In the genomic region with DNA sequence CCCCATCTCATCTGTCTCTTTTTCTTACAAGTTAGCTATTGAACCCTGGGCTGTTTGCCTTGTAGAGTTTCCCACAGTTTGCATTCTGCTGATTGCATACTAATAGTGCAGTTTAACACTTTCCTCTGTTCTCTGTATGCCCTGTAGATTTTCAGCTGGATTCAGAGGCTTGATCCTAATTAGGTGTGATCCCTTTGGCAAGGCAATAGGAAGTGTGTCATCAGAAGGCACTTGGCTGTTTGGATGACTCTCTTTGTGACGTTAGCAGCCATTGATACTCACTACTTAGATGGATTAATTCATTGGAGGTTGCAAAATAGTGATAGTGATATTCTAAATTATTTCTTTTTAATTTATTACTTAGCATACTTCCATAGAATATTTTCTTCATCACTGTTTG, we compare ENCODE assay signal across 1 cellular context.
TF ChIP-seq lines count a peak whose summit lies in the region.

No MANE protein-coding gene starts in this region.

TF ChIP-seq in GM23338, 12 proteins besides CTCF, POLR2A, EP300 and RAD21 (continued from another document):
- no peak for TF ChIP-seq NANOG (IDR thresholded peaks at IDR 0.05; ENCODE audit: borderline replicate concordance)
- TF ChIP-seq POLR2AphosphoS5 (IDR thresholded peaks at IDR 0.05; ENCODE audit: low read depth), result no peak
- TF ChIP-seq EZH2phosphoT487 (IDR thresholded peaks at IDR 0.05; ENCODE audit: unreplicated experiment), result no peak
- TF ChIP-seq, protein P1, sequence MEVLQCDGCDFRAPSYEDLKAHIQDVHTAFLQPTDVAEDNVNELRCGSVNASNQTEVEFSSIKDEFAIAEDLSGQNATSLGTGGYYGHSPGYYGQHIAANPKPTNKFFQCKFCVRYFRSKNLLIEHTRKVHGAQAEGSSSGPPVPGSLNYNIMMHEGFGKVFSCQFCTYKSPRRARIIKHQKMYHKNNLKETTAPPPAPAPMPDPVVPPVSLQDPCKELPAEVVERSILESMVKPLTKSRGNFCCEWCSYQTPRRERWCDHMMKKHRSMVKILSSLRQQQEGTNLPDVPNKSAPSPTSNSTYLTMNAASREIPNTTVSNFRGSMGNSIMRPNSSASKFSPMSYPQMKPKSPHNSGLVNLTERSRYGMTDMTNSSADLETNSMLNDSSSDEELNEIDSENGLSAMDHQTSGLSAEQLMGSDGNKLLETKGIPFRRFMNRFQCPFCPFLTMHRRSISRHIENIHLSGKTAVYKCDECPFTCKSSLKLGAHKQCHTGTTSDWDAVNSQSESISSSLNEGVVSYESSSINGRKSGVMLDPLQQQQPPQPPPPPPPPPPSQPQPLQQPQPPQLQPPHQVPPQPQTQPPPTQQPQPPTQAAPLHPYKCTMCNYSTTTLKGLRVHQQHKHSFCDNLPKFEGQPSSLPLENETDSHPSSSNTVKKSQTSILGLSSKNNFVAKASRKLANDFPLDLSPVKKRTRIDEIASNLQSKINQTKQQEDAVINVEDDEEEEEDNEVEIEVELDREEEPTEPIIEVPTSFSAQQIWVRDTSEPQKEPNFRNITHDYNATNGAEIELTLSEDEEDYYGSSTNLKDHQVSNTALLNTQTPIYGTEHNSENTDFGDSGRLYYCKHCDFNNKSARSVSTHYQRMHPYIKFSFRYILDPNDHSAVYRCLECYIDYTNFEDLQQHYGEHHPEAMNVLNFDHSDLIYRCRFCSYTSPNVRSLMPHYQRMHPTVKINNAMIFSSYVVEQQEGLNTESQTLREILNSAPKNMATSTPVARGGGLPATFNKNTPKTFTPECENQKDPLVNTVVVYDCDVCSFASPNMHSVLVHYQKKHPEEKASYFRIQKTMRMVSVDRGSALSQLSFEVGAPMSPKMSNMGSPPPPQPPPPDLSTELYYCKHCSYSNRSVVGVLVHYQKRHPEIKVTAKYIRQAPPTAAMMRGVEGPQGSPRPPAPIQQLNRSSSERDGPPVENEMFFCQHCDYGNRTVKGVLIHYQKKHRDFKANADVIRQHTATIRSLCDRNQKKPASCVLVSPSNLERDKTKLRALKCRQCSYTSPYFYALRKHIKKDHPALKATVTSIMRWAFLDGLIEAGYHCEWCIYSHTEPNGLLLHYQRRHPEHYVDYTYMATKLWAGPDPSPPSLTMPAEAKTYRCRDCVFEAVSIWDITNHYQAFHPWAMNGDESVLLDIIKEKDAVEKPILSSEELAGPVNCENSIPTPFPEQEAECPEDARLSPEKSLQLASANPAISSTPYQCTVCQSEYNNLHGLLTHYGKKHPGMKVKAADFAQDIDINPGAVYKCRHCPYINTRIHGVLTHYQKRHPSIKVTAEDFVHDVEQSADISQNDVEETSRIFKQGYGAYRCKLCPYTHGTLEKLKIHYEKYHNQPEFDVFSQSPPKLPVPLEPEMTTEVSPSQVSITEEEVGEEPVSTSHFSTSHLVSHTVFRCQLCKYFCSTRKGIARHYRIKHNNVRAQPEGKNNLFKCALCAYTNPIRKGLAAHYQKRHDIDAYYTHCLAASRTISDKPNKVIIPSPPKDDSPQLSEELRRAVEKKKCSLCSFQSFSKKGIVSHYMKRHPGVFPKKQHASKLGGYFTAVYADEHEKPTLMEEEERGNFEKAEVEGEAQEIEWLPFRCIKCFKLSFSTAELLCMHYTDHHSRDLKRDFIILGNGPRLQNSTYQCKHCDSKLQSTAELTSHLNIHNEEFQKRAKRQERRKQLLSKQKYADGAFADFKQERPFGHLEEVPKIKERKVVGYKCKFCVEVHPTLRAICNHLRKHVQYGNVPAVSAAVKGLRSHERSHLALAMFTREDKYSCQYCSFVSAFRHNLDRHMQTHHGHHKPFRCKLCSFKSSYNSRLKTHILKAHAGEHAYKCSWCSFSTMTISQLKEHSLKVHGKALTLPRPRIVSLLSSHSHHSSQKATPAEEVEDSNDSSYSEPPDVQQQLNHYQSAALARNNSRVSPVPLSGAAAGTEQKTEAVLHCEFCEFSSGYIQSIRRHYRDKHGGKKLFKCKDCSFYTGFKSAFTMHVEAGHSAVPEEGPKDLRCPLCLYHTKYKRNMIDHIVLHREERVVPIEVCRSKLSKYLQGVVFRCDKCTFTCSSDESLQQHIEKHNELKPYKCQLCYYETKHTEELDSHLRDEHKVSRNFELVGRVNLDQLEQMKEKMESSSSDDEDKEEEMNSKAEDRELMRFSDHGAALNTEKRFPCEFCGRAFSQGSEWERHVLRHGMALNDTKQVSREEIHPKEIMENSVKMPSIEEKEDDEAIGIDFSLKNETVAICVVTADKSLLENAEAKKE (CRISPR knock-in tag; IDR thresholded peaks at IDR 0.05), result no peak
- TF ChIP-seq, protein P2, sequence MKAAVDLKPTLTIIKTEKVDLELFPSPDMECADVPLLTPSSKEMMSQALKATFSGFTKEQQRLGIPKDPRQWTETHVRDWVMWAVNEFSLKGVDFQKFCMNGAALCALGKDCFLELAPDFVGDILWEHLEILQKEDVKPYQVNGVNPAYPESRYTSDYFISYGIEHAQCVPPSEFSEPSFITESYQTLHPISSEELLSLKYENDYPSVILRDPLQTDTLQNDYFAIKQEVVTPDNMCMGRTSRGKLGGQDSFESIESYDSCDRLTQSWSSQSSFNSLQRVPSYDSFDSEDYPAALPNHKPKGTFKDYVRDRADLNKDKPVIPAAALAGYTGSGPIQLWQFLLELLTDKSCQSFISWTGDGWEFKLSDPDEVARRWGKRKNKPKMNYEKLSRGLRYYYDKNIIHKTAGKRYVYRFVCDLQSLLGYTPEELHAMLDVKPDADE (IDR thresholded peaks at IDR 0.05), result no peak
- TF ChIP-seq CREB1 (CRISPR knock-in tag; IDR thresholded peaks at IDR 0.05; ENCODE audit: low read depth), result no peak
- no peak for TF ChIP-seq STAT1 (IDR thresholded peaks at IDR 0.05; ENCODE audit: unreplicated experiment)
- TF ChIP-seq ZNF331 (CRISPR knock-in tag; IDR thresholded peaks at IDR 0.05; ENCODE audit: low read depth), result no peak
- TF ChIP-seq, protein P3, sequence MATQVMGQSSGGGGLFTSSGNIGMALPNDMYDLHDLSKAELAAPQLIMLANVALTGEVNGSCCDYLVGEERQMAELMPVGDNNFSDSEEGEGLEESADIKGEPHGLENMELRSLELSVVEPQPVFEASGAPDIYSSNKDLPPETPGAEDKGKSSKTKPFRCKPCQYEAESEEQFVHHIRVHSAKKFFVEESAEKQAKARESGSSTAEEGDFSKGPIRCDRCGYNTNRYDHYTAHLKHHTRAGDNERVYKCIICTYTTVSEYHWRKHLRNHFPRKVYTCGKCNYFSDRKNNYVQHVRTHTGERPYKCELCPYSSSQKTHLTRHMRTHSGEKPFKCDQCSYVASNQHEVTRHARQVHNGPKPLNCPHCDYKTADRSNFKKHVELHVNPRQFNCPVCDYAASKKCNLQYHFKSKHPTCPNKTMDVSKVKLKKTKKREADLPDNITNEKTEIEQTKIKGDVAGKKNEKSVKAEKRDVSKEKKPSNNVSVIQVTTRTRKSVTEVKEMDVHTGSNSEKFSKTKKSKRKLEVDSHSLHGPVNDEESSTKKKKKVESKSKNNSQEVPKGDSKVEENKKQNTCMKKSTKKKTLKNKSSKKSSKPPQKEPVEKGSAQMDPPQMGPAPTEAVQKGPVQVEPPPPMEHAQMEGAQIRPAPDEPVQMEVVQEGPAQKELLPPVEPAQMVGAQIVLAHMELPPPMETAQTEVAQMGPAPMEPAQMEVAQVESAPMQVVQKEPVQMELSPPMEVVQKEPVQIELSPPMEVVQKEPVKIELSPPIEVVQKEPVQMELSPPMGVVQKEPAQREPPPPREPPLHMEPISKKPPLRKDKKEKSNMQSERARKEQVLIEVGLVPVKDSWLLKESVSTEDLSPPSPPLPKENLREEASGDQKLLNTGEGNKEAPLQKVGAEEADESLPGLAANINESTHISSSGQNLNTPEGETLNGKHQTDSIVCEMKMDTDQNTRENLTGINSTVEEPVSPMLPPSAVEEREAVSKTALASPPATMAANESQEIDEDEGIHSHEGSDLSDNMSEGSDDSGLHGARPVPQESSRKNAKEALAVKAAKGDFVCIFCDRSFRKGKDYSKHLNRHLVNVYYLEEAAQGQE (IDR thresholded peaks at IDR 0.05; ENCODE audit: unreplicated experiment), result no peak
